Comparison of ENCODE assay signal across 25 cellular contexts in genomic region chr3:157837341-157837740, GRCh38.
"Had no signal": no experiment of that assay in that cellular context is flagged by ENCODE, and none has a peak within 500 bp of the region (broad histone marks: within the 10 kb centered on the region; RNA-seq: fewer than 3 reads in every experiment).

No MANE protein-coding gene starts in this region.

- H3K4me1 ChIP-seq: gastrocnemius medialis, lower lobe of right lung, prostate gland, right atrium auricular region, suprapubic skin, transverse colon, upper lobe of right lung, uterus had no signal

- H3K9me3 ChIP-seq: gastrocnemius medialis, lower lobe of right lung, prostate gland, right atrium auricular region, suprapubic skin, transverse colon, upper lobe of right lung, uterus had no signal

- H3K4me2 ChIP-seq: smooth muscle cell had no signal

- H3K27me3 ChIP-seq: gastrocnemius medialis, right atrium auricular region, suprapubic skin, transverse colon, upper lobe of right lung, uterus had no signal

- H3K27ac ChIP-seq: epithelial cell of prostate, lower lobe of right lung, prostate gland, right atrium auricular region, suprapubic skin, transverse colon, upper lobe of right lung, uterus had no signal

- ATAC-seq: esophagus mucosa; gastrocnemius medialis; left ventricle myocardium superior; lower lobe of right lung; naive thymus-derived CD8-positive, alpha-beta T cell; sciatic nerve; stimulated activated naive CD8-positive, alpha-beta T cell treated with anti-CD3 and anti-CD28 coated beads, Interleukin-15, amount 100 ng/mL, for 72 hours; upper lobe of right lung had no signal

- H3K4me3 ChIP-seq: gastrocnemius medialis, lower lobe of right lung, prostate gland, right atrium auricular region, smooth muscle cell, suprapubic skin, transverse colon, upper lobe of right lung, uterus had no signal

- DNase-seq: effector CD8-positive, alpha-beta T cell; endodermal cell; gastrocnemius medialis; head of caudate nucleus; left ventricle myocardium superior; lower lobe of right lung; naive thymus-derived CD8-positive, alpha-beta T cell; nephron progenitor cell; nucleus accumbens; stimulated activated CD4-positive, alpha-beta T cell treated with anti-CD3 and anti-CD28 coated beads, Interleukin-12 subunit alpha, Interleukin-12 subunit beta, amount 100 ng/mL, for 4 hours; stimulated activated CD4-positive, alpha-beta T cell treated with anti-CD3 and anti-CD28 coated beads, Interleukin-1b, Interleukin-23, amount 100 ng/mL, for 48 hours; stimulated activated CD4-positive, alpha-beta T cell treated with anti-CD3 and anti-CD28 coated beads, Interleukin-4, amount 100 ng/mL, for 1 hour; stimulated activated CD8-positive, alpha-beta memory T cell treated with anti-CD3 and anti-CD28 coated beads, Interleukin-4, amount 100 ng/mL, for 48 hours; stimulated activated naive CD4-positive, alpha-beta T cell; stimulated activated naive CD8-positive, alpha-beta T cell treated with anti-CD3 and anti-CD28 coated beads, Interleukin-15, amount 100 ng/mL, for 72 hours; transverse colon; upper lobe of right lung; uterus had no signal

- H3K36me3 ChIP-seq: gastrocnemius medialis, lower lobe of right lung, prostate gland, right atrium auricular region, suprapubic skin, transverse colon, upper lobe of right lung, uterus had no signal
